8 cellular contexts compared by ENCODE assay signal in genomic region chr21:26070822-26071425, GRCh38.
A peak's percentile ranks its signal among the peaks of the same experiment; 100 is the strongest.
DNase-seq lines count a peak whose midpoint lies in the region; ATAC-seq and TF ChIP-seq lines count a peak whose summit lies in the region.

No MANE protein-coding gene starts in this region.

- peak overlapping the region; percentile 68 to 86 (median 85) for H3K27ac Mint-ChIP-seq in nephron

- H3K9me3 ChIP-seq in OCI-LY7 (ENCODE audit: low read length), result no peaks in the 10 kb centered on the region

- in situ Hi-C loops in GM13977 (cut with MboI; ENCODE audit: low pct_unique_long_range_greater_than_20kb, low sequenced_read_pairs, unreplicated experiment), result no loop called here

- intact Hi-C loops in OCI-LY7 (cut with micrococcal nuclease; ENCODE audit: unreplicated experiment), result no loop called here

- H3K4me3 Mint-ChIP-seq in nephron, result peak overlapping the region in 2 of 3 experiments; percentile 6 to 19

- TF ChIP-seq CTCF in AG09319 (IDR thresholded peaks at IDR 0.05; ENCODE audit: low read depth, low read length) (no peak), OCI-LY7 (conservative IDR thresholded peaks at IDR 0.05; ENCODE audit: low read length) (no peak), coronary artery (IDR thresholded peaks at IDR 0.05) (no peak), nephron (IDR thresholded peaks at IDR 0.05; ENCODE audit: unreplicated experiment in 3 of 3) (no peak), GM13977 (IDR thresholded peaks at IDR 0.05; ENCODE audit: extremely low read depth, insufficient read depth, missing control alignments) (no peak)

- DNase-seq in AG09319 (ENCODE audit: extremely low read depth, low read depth) (peak; percentile 84), OCI-LY7 (ENCODE audit: low spot score) (peak; percentile 38), coronary artery (ENCODE audit: low spot score) (no peak), erythroblast (lab: John Stamatoyannopoulos, UW) (no peak), GM13977 (ENCODE audit: low spot score) (no peak), SHP77 (lab: John Stamatoyannopoulos, UW) (no peak)

- POLR2A ChIA-PET in OCI-LY7 (lab: Charles Lee), result interaction anchor here (1.1 to 1.8 kb wide), 3 partner anchors 9 to 34 kb away, joined by 5 to 10 read pairs (median 9); no protein-coding TSS in a partner anchor

- CTCF ChIA-PET in OCI-LY7 (lab: Charles Lee; ENCODE audit: unreplicated experiment), result interaction anchor here (1.6 kb wide), 1 partner anchor 62 kb away, joined by 3 read pairs; no protein-coding TSS in a partner anchor

- H3K4me3 ChIP-seq in OCI-LY7 (ENCODE audit: low read depth, low read length, poor library complexity, severe bottlenecking), result peak overlapping the region; percentile 21
- peak overlapping the region; percentile 12 for H3K4me3 ChIP-seq in coronary artery

- peaks cover 3% of the 10 kb centered on the region for H3K36me3 Mint-ChIP-seq in nephron (ENCODE audit: low read depth)

- H3K4me1 Mint-ChIP-seq in nephron, result peaks cover 61% of the 10 kb centered on the region

- no TSS peak for BruUV-seq in OCI-LY7 (replicated peaks; lab: Mats Ljungman, UMichigan)

- H4K20me1 ChIP-seq in OCI-LY7 (ENCODE audit: insufficient read depth, low read length), result no peaks in the 10 kb centered on the region

- no peak overlapping the region for H3K27ac ChIP-seq in OCI-LY7 (ENCODE audit: low read depth, low read length, poor library complexity, severe bottlenecking)
- H3K27ac ChIP-seq in coronary artery, result no peak overlapping the region

- H3K27me3 Mint-ChIP-seq in nephron (ENCODE audit: low read depth), result no peaks in the 10 kb centered on the region

- no peaks in the 10 kb centered on the region for H3K79me2 ChIP-seq in OCI-LY7 (ENCODE audit: insufficient read depth, low read depth, low read length)

- no peaks in the 10 kb centered on the region for H3K36me3 ChIP-seq in OCI-LY7 (ENCODE audit: insufficient read depth, low read length)

- H3K9me3 Mint-ChIP-seq in nephron, result no peaks in the 10 kb centered on the region

- TF ChIP-seq POLR2A in erythroblast (IDR thresholded peaks at IDR 0.05; ENCODE audit: low read length), result no peak

- peak overlapping the region; percentile 58 for H3K4me2 ChIP-seq in OCI-LY7 (ENCODE audit: low read length)

- H2AFZ ChIP-seq in OCI-LY7 (ENCODE audit: low read length), result peak overlapping the region; percentile 88

- no peaks in the 10 kb centered on the region for H3K9me2 ChIP-seq in OCI-LY7 (ENCODE audit: insufficient read depth, low read length)

- peak; percentile 53 for ATAC-seq in GM21390 (IDR thresholded peaks at IDR 0.05; ENCODE audit: unreplicated experiment)

- peaks cover 18% of the 10 kb centered on the region for H3K4me1 ChIP-seq in OCI-LY7 (ENCODE audit: insufficient read depth, low read length, poor library complexity, severe bottlenecking)

Comparison
In these comparisons a context has a peak if more than half of its experiments do, and no peak if none do; other contexts are left out.
1. DNase-seq: peak in AG09319 (single experiment) and OCI-LY7 (single experiment); none in coronary artery (single experiment), erythroblast (0 of 2), GM13977 (single experiment) and SHP77 (0 of 2).